In the genomic region with DNA sequence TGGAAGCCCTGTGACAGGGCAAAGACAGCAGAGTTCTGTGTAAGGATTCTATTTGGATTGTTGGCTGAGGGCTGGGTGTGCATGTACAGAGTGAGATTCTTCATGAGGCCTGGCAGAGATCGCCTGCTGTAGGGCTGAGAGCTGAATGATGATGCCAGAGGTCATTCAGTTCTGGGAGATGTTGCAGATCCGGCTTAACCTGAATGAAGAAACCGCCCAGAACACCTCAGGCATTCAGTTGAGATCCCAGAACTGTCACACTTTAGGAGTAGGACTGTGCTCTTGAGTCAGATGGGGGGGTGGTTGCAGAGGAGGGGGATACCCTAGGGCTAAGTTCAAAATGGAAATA, we compare ENCODE assay signal across 1 cellular context.
TF ChIP-seq lines count a peak whose summit lies in the region.

No MANE protein-coding gene starts in this region.

TF ChIP-seq in GM12878, 131 proteins besides CTCF, POLR2A, EP300 and RAD21 (continued from another document):
- TF ChIP-seq NFYA (IDR thresholded peaks at IDR 0.05; ENCODE audit: borderline replicate concordance, low read depth, low read length) (no peak), RCOR1 (conservative IDR thresholded peaks at IDR 0.05; ENCODE audit: low read depth, low read length) (no peak), RUNX3 (IDR thresholded peaks at IDR 0.05; ENCODE audit: low read length) (no peak), HCFC1 (IDR thresholded peaks at IDR 0.05; ENCODE audit: low read length) (no peak)
- TF ChIP-seq, protein P1, sequence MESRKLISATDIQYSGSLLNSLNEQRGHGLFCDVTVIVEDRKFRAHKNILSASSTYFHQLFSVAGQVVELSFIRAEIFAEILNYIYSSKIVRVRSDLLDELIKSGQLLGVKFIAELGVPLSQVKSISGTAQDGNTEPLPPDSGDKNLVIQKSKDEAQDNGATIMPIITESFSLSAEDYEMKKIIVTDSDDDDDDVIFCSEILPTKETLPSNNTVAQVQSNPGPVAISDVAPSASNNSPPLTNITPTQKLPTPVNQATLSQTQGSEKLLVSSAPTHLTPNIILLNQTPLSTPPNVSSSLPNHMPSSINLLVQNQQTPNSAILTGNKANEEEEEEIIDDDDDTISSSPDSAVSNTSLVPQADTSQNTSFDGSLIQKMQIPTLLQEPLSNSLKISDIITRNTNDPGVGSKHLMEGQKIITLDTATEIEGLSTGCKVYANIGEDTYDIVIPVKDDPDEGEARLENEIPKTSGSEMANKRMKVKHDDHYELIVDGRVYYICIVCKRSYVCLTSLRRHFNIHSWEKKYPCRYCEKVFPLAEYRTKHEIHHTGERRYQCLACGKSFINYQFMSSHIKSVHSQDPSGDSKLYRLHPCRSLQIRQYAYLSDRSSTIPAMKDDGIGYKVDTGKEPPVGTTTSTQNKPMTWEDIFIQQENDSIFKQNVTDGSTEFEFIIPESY (IDR thresholded peaks at IDR 0.05), result no peak
- TF ChIP-seq, protein P2, sequence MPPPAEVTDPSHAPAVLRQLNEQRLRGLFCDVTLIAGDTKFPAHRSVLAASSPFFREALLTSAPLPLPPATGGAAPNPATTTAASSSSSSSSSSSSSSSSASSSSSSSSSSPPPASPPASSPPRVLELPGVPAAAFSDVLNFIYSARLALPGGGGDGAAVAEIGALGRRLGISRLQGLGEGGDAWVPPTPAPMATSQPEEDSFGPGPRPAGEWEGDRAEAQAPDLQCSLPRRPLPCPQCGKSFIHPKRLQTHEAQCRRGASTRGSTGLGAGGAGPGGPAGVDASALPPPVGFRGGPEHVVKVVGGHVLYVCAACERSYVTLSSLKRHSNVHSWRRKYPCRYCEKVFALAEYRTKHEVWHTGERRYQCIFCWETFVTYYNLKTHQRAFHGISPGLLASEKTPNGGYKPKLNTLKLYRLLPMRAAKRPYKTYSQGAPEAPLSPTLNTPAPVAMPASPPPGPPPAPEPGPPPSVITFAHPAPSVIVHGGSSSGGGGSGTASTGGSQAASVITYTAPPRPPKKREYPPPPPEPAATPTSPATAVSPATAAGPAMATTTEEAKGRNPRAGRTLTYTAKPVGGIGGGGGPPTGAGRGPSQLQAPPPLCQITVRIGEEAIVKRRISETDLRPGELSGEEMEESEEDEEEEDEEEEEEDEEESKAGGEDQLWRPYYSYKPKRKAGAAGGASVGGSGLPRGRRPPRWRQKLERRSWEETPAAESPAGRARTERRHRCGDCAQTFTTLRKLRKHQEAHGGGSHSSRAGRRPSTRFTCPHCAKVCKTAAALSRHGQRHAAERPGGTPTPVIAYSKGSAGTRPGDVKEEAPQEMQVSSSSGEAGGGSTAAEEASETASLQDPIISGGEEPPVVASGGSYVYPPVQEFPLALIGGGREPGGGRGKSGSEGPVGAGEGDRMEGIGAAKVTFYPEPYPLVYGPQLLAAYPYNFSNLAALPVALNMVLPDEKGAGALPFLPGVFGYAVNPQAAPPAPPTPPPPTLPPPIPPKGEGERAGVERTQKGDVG (CRISPR knock-in tag; IDR thresholded peaks at IDR 0.05), result no peak
